In the genomic region with DNA sequence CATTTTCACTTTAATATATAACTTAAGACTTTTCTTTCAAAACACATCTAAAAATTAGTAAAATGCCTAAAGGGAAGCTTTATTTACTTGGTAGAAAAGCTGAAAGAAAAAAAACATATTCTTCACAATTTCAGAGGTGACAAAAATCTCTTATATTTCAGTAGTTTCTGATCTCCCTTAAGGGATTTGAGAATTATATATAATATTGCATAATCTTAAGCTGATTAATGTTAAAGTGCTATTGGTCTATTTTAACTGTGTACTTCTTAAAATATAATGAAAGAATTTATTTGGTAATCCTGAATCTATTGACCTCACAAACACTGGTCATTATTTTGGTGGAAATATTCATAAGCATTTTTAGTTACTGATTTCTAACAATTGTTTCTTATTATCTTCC, we compare ENCODE assay signal across 8 cellular contexts. TPM values are rescaled to one million over a fixed set of nuclear protein-coding genes. Genes with fewer than 3 reads are reported as not detected.
DNase-seq lines count a peak whose midpoint lies in the region; ATAC-seq and TF ChIP-seq lines count a peak whose summit lies in the region.

No MANE protein-coding gene starts in this region.

- H3K27ac Mint-ChIP-seq in Caco-2 (ENCODE audit: unreplicated experiment), result peak overlapping the region; percentile 87

- peaks cover 7% of the 10 kb centered on the region for H3K4me1 Mint-ChIP-seq in Caco-2 (ENCODE audit: low read depth, unreplicated experiment)

- no peaks in the 10 kb centered on the region for H3K79me2 ChIP-seq in parathyroid adenoma

- H3K4me3 Mint-ChIP-seq in Caco-2 (ENCODE audit: unreplicated experiment), result peak overlapping the region; percentile 89

- no peaks in the 10 kb centered on the region for H3K36me3 ChIP-seq in Caco-2 (ENCODE audit: control insufficient read depth, insufficient read depth, low read length)
- no peaks in the 10 kb centered on the region for H3K36me3 ChIP-seq in Peyer's patch
- no peaks in the 10 kb centered on the region for H3K36me3 ChIP-seq in parathyroid adenoma (ENCODE audit: control insufficient read depth, insufficient read depth, low read length)

- CTCF ChIA-PET in Caco-2 (lab: Charles Lee), result no interaction called here

- H3K27me3 ChIP-seq in Caco-2 (replicated peaks; ENCODE audit: control insufficient read depth, insufficient read depth, low read length) (no peaks in the 10 kb centered on the region), Peyer's patch (no peaks in the 10 kb centered on the region), parathyroid adenoma (ENCODE audit: control insufficient read depth, insufficient read depth, low read length) (no peaks in the 10 kb centered on the region)

- peaks cover 9% of the 10 kb centered on the region; the same call in 1 of the 2 replicates for H3K4me1 ChIP-seq in Caco-2
- H3K4me1 ChIP-seq in Peyer's patch, result peaks cover 0 to 10% (median 0%) of the 10 kb centered on the region in 4 donors
- peaks cover 2% of the 10 kb centered on the region for H3K4me1 ChIP-seq in parathyroid adenoma

- H3K9me3 ChIP-seq in Caco-2 (no peaks in the 10 kb centered on the region), Peyer's patch (no peaks in the 10 kb centered on the region), parathyroid adenoma (ENCODE audit: control insufficient read depth, low read length) (no peaks in the 10 kb centered on the region)

- H3K27ac ChIP-seq in Peyer's patch (peak overlapping the region; percentile 82 to 94 (median 86)), parathyroid adenoma (no peak overlapping the region)

- no TSS peak for BruUV-seq in Caco-2 (replicated peaks; lab: Mats Ljungman, UMichigan)

- H3K9me3 Mint-ChIP-seq in Caco-2 (ENCODE audit: unreplicated experiment), result no peaks in the 10 kb centered on the region

- intact Hi-C loops in Caco-2 (cut with micrococcal nuclease; ENCODE audit: unreplicated experiment), result loop anchor here (2.0 to 5.0 kb wide), 2 partner anchors 96 to 121 kb away; no protein-coding TSS in a partner anchor

- H2AFZ ChIP-seq in parathyroid adenoma, result peak overlapping the region; percentile 95

- peak overlapping the region; percentile 100 for H3K4me2 ChIP-seq in parathyroid adenoma (ENCODE audit: low read length)

- no peak for ATAC-seq in HG03025 (IDR thresholded peaks at IDR 0.05; ENCODE audit: low FRiP score, unreplicated experiment)
- no peak for ATAC-seq in HG02970 (IDR thresholded peaks at IDR 0.05; ENCODE audit: low FRiP score, unreplicated experiment)

- H3K4me3 ChIP-seq in Caco-2 (ENCODE audit: low read depth, low read length) (peak overlapping the region; percentile 88), Peyer's patch (peak overlapping the region in 3 of 4 donors; percentile 62 to 85 (median 71)), epithelial cell of esophagus (ENCODE audit: low read length) (peak overlapping the region; percentile 81), parathyroid adenoma (ENCODE audit: low read depth, low read length) (peak overlapping the region; percentile 98)

- no peak for TF ChIP-seq CTCF in Caco-2 (IDR thresholded peaks at IDR 0.05; ENCODE audit: insufficient read depth in 1 of 2, low read depth in 1 of 2, low read length in 1 of 2, severe bottlenecking in 1 of 2, unreplicated experiment in 1 of 2)
- no peak for TF ChIP-seq CTCF in Peyer's patch (IDR thresholded peaks at IDR 0.05)
- TF ChIP-seq CTCF in epithelial cell of esophagus (IDR thresholded peaks at IDR 0.05; ENCODE audit: insufficient read depth, low read depth, low read length, missing control alignments), result no peak
- no peak for TF ChIP-seq CTCF in parathyroid adenoma (IDR thresholded peaks at IDR 0.05)

- no peak overlapping the region for H3K9ac ChIP-seq in parathyroid adenoma

- DNase-seq in Caco-2 (no peak), Peyer's patch (no peak), epithelial cell of esophagus (ENCODE audit: low read depth) (no peak), NOMO-1 treated with DMSO at 0.1 percent for 48 hours (lab: John Stamatoyannopoulos, UW; ENCODE audit: unreplicated experiment) (no peak), H4 (ENCODE audit: low spot score) (no peak)

- peaks cover 13% of the 10 kb centered on the region for H3K36me3 Mint-ChIP-seq in Caco-2 (ENCODE audit: insufficient read depth, unreplicated experiment)

- TF ChIP-seq POLR2A in Peyer's patch (IDR thresholded peaks at IDR 0.05), result no peak

- H3K27me3 Mint-ChIP-seq in Caco-2 (ENCODE audit: insufficient read depth, unreplicated experiment), result no peaks in the 10 kb centered on the region

- POLR2A ChIA-PET in Caco-2 (lab: Charles Lee), result interaction anchor here (0.6 to 2.2 kb wide), 2 partner anchors 97 to 179 kb away, joined by 3 to 6 read pairs; a partner anchor contains a TSS

RNA-seq across cellular contexts. Expression of a gene that starts 1.2 kb away (rescaled TPM):
- 19.8 and 25.0 TPM in 2 replicates for total RNA-seq in Caco-2 (2022)
- 10 to 100 TPM; 36.1 to 70.1 (median 42.0) TPM for total RNA-seq in Peyer's patch
- total RNA-seq in H4 (2014; rRNA removed; shearing (Covaris generic)), result 30.0 and 35.1 TPM in 2 replicates

RNA-seq across cellular contexts. Expression of a gene that starts 55.8 kb away (rescaled TPM):
- total RNA-seq in Caco-2 (2022) (18.3 and 19.6 TPM in 2 replicates), Peyer's patch (10 to 100 TPM; 12.4 to 22.0 (median 19.5) TPM)
- 4.2 and 5.4 TPM in 2 replicates for total RNA-seq in H4 (2014; rRNA removed; shearing (Covaris generic))
